In genomic region chr10:43137971-43138756, GRCh38 we compare ENCODE assay signal across 1 cellular context.
TF ChIP-seq lines count a peak whose summit lies in the region.

TSS of gene CSGALNACT2 (plus strand) at chr10:43138445. CDS start at chr10:43155150, 16,705 bp downstream.

TF ChIP-seq in K562, 482 proteins besides CTCF, POLR2A, EP300 and RAD21 (continued from another document and continues in another):
- TF ChIP-seq, protein P1, sequence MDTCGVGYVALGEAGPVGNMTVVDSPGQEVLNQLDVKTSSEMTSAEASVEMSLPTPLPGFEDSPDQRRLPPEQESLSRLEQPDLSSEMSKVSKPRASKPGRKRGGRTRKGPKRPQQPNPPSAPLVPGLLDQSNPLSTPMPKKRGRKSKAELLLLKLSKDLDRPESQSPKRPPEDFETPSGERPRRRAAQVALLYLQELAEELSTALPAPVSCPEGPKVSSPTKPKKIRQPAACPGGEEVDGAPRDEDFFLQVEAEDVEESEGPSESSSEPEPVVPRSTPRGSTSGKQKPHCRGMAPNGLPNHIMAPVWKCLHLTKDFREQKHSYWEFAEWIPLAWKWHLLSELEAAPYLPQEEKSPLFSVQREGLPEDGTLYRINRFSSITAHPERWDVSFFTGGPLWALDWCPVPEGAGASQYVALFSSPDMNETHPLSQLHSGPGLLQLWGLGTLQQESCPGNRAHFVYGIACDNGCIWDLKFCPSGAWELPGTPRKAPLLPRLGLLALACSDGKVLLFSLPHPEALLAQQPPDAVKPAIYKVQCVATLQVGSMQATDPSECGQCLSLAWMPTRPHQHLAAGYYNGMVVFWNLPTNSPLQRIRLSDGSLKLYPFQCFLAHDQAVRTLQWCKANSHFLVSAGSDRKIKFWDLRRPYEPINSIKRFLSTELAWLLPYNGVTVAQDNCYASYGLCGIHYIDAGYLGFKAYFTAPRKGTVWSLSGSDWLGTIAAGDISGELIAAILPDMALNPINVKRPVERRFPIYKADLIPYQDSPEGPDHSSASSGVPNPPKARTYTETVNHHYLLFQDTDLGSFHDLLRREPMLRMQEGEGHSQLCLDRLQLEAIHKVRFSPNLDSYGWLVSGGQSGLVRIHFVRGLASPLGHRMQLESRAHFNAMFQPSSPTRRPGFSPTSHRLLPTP (IDR thresholded peaks at IDR 0.05; ENCODE audit: borderline replicate concordance, extremely low read depth, insufficient read length), result no peak
- peak; percentile 88 for TF ChIP-seq PHF20 (IDR thresholded peaks at IDR 0.05; ENCODE audit: partially characterized antibody)
- TF ChIP-seq HMGN3 (IDR thresholded peaks at IDR 0.05; ENCODE audit: borderline replicate concordance, extremely low read depth, insufficient read length, low read depth, low read length), result no peak
- peak; percentile 76; the same call in 1 of the 2 replicates for TF ChIP-seq ZBTB17 (CRISPR knock-in tag; IDR thresholded peaks at IDR 0.05)
- peak in 1 of 2 experiments; percentile 27; a peak in 1 of 4 replicates for TF ChIP-seq MAZ (CRISPR knock-in tag; conservative IDR thresholded peaks at IDR 0.05 in 1 of 2, IDR thresholded peaks at IDR 0.05 in 1 of 2)
- no peak for TF ChIP-seq SRF (CRISPR knock-in tag; IDR thresholded peaks at IDR 0.05)
- TF ChIP-seq KLF6 (CRISPR knock-in tag; IDR thresholded peaks at IDR 0.05; ENCODE audit: borderline replicate concordance), result no peak
- no peak for TF ChIP-seq TARDBP (IDR thresholded peaks at IDR 0.05)
- TF ChIP-seq ZNF3 (CRISPR knock-in tag; IDR thresholded peaks at IDR 0.05), result no peak
- TF ChIP-seq, protein P2, sequence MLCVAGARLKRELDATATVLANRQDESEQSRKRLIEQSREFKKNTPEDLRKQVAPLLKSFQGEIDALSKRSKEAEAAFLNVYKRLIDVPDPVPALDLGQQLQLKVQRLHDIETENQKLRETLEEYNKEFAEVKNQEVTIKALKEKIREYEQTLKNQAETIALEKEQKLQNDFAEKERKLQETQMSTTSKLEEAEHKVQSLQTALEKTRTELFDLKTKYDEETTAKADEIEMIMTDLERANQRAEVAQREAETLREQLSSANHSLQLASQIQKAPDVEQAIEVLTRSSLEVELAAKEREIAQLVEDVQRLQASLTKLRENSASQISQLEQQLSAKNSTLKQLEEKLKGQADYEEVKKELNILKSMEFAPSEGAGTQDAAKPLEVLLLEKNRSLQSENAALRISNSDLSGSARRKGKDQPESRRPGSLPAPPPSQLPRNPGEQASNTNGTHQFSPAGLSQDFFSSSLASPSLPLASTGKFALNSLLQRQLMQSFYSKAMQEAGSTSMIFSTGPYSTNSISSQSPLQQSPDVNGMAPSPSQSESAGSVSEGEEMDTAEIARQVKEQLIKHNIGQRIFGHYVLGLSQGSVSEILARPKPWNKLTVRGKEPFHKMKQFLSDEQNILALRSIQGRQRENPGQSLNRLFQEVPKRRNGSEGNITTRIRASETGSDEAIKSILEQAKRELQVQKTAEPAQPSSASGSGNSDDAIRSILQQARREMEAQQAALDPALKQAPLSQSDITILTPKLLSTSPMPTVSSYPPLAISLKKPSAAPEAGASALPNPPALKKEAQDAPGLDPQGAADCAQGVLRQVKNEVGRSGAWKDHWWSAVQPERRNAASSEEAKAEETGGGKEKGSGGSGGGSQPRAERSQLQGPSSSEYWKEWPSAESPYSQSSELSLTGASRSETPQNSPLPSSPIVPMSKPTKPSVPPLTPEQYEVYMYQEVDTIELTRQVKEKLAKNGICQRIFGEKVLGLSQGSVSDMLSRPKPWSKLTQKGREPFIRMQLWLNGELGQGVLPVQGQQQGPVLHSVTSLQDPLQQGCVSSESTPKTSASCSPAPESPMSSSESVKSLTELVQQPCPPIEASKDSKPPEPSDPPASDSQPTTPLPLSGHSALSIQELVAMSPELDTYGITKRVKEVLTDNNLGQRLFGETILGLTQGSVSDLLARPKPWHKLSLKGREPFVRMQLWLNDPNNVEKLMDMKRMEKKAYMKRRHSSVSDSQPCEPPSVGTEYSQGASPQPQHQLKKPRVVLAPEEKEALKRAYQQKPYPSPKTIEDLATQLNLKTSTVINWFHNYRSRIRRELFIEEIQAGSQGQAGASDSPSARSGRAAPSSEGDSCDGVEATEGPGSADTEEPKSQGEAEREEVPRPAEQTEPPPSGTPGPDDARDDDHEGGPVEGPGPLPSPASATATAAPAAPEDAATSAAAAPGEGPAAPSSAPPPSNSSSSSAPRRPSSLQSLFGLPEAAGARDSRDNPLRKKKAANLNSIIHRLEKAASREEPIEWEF (CRISPR knock-in tag; IDR thresholded peaks at IDR 0.05), result no peak
- TF ChIP-seq ZBTB12 (CRISPR knock-in tag; IDR thresholded peaks at IDR 0.05), result no peak
- TF ChIP-seq STAT5B (CRISPR knock-in tag; IDR thresholded peaks at IDR 0.05), result no peak
- peak; percentile 9 for TF ChIP-seq PCBP1 (IDR thresholded peaks at IDR 0.05; ENCODE audit: low read depth, low read length, poor library complexity, severe bottlenecking)
- TF ChIP-seq RBM17 (IDR thresholded peaks at IDR 0.05; ENCODE audit: borderline replicate concordance, low read depth, low read length), result no peak
- TF ChIP-seq ZNF347 (CRISPR knock-in tag; IDR thresholded peaks at IDR 0.05; ENCODE audit: low read depth), result no peak
- no peak for TF ChIP-seq ZNF232 (CRISPR knock-in tag; IDR thresholded peaks at IDR 0.05)
- no peak for TF ChIP-seq NBN (IDR thresholded peaks at IDR 0.05; ENCODE audit: low read depth)
- TF ChIP-seq, protein P3, sequence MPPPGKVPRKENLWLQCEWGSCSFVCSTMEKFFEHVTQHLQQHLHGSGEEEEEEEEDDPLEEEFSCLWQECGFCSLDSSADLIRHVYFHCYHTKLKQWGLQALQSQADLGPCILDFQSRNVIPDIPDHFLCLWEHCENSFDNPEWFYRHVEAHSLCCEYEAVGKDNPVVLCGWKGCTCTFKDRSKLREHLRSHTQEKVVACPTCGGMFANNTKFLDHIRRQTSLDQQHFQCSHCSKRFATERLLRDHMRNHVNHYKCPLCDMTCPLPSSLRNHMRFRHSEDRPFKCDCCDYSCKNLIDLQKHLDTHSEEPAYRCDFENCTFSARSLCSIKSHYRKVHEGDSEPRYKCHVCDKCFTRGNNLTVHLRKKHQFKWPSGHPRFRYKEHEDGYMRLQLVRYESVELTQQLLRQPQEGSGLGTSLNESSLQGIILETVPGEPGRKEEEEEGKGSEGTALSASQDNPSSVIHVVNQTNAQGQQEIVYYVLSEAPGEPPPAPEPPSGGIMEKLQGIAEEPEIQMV (tag; conservative IDR thresholded peaks at IDR 0.05; ENCODE audit: low read depth), result no peak
- no peak for TF ChIP-seq ATF4 (CRISPR knock-in tag; IDR thresholded peaks at IDR 0.05)
- TF ChIP-seq ATF1 (CRISPR knock-in tag; IDR thresholded peaks at IDR 0.05), result no peak
- TF ChIP-seq ATF1 (tag; IDR thresholded peaks at IDR 0.05), result peak; percentile 49
- no peak for TF ChIP-seq GABPB2 (CRISPR knock-in tag; conservative IDR thresholded peaks at IDR 0.05)
- TF ChIP-seq BHLHE40 (IDR thresholded peaks at IDR 0.05; ENCODE audit: low read length), result 0 out of 2 replicates have a peak, but pooled peaks have one; percentile 21
- TF ChIP-seq CREM (IDR thresholded peaks at IDR 0.05; ENCODE audit: low read depth), result peak; percentile 75
- no peak for TF ChIP-seq PTBP1 (IDR thresholded peaks at IDR 0.05; ENCODE audit: low read depth, low read length)
- TF ChIP-seq, protein P4, sequence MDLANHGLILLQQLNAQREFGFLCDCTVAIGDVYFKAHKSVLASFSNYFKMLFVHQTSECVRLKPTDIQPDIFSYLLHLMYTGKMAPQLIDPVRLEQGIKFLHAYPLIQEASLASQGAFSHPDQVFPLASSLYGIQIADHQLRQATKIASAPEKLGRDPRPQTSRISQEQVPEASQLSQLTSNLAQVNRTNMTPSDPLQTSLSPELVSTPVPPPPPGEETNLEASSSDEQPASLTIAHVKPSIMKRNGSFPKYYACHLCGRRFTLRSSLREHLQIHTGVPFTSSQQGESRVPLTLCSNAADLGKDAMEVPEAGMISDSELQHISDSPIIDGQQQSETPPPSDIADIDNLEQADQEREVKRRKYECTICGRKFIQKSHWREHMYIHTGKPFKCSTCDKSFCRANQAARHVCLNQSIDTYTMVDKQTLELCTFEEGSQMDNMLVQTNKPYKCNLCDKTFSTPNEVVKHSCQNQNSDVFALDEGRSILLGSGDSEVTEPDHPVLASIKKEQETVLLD (IDR thresholded peaks at IDR 0.05), result no peak
- TF ChIP-seq UBTF (IDR thresholded peaks at IDR 0.05; ENCODE audit: borderline replicate concordance in 1 of 2, low read depth in 2 of 2, low read length in 2 of 2), result peak; percentile 24 to 48; a peak in 1 of 4 replicates
- TF ChIP-seq HMG20B (CRISPR knock-in tag; IDR thresholded peaks at IDR 0.05), result no peak
- no peak for TF ChIP-seq ZNF699 (CRISPR knock-in tag; IDR thresholded peaks at IDR 0.05; ENCODE audit: insufficient replicate concordance)
- TF ChIP-seq, protein P5, sequence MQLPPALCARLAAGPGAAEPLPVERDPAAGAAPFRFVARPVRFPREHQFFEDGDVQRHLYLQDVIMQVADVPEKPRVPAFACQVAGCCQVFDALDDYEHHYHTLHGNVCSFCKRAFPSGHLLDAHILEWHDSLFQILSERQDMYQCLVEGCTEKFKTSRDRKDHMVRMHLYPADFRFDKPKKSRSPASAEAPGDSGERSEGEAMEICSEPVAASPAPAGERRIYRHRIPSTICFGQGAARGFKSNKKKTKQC (CRISPR knock-in tag; IDR thresholded peaks at IDR 0.05), result no peak; the same call in 1 of the 2 replicates
- TF ChIP-seq SAFB (IDR thresholded peaks at IDR 0.05; ENCODE audit: borderline replicate concordance, low read depth, low read length), result peak; percentile 26; the same call in 1 of the 2 replicates
- TF ChIP-seq RBM34 (IDR thresholded peaks at IDR 0.05; ENCODE audit: borderline replicate concordance, insufficient read depth, low read length), result no peak
- no peak for TF ChIP-seq CHD2 (IDR thresholded peaks at IDR 0.05; ENCODE audit: low read depth, low read length)
- TF ChIP-seq HDAC1 (IDR thresholded peaks at IDR 0.05), result peak in 1 of 2 experiments; percentile 59; a peak in 1 of 4 replicates
- peak; percentile 6; the same call in 1 of the 2 replicates for TF ChIP-seq MECOM (CRISPR knock-in tag; IDR thresholded peaks at IDR 0.05)
- TF ChIP-seq SMAD3 (CRISPR knock-in tag; conservative IDR thresholded peaks at IDR 0.05), result no peak
- TF ChIP-seq E2F1 (CRISPR knock-in tag; IDR thresholded peaks at IDR 0.05), result no peak
- TF ChIP-seq MBD2 (IDR thresholded peaks at IDR 0.05; ENCODE audit: borderline replicate concordance, low read depth), result no peak
- no peak for TF ChIP-seq CBX8 (IDR thresholded peaks at IDR 0.05; ENCODE audit: borderline replicate concordance, extremely low read depth, low read depth, low read length, poor library complexity, severe bottlenecking)
- TF ChIP-seq SMARCC2 (IDR thresholded peaks at IDR 0.05; ENCODE audit: low read depth), result no peak
- no peak for TF ChIP-seq SP1 (CRISPR knock-in tag; IDR thresholded peaks at IDR 0.05)
- TF ChIP-seq ZNF165 (CRISPR knock-in tag; IDR thresholded peaks at IDR 0.05; ENCODE audit: borderline replicate concordance), result no peak
- no peak for TF ChIP-seq EHMT2 (IDR thresholded peaks at IDR 0.05)
- no peak for TF ChIP-seq ZNF354B (CRISPR knock-in tag; IDR thresholded peaks at IDR 0.05)
- no peak for TF ChIP-seq BRF2 (IDR thresholded peaks at IDR 0.05; ENCODE audit: borderline replicate concordance, insufficient read depth, insufficient read length)
